In genomic region chr16:51722467-51722866, GRCh38 we compare ENCODE assay signal across 28 cellular contexts.
"Had no signal": no experiment of that assay in that cellular context is flagged by ENCODE, and none has a peak within 500 bp of the region (broad histone marks: within the 10 kb centered on the region; RNA-seq: fewer than 3 reads in every experiment).

No MANE protein-coding gene starts in this region.

- H3K9me3 ChIP-seq: esophagus squamous epithelium, lower lobe of right lung, prostate gland, thoracic aorta, upper lobe of left lung had no signal

- H3K36me3 ChIP-seq: esophagus squamous epithelium, heart right ventricle, lower lobe of right lung, prostate gland, right atrium auricular region, spleen, thoracic aorta, tibial nerve, upper lobe of left lung had no signal

- H3K4me3 Mint-ChIP-seq: effector memory CD8-positive, alpha-beta T cell; immature natural killer cell; memory B cell; naive thymus-derived CD8-positive, alpha-beta T cell; stimulated activated naive B cell treated with anti-CD40 and anti-IgM and Interleukin-4, amounts not matched to agents 10 μg/mL and 1 μg/mL and 100 μg/mL, for 72 hours; stimulated activated naive CD8-positive, alpha-beta T cell treated with anti-CD3 and anti-CD28 coated beads, Interleukin-15, Interleukin-2, amounts not matched to agents 100 ng/mL and 50 ng/mL, for 24 hours had no signal

- DNase-seq: cerebellar nuclear complex; cortex of kidney; effector memory CD8-positive, alpha-beta T cell; erythroblast; esophagus squamous epithelium; foreskin melanocyte; glutamatergic neuron; heart right ventricle; hypothalamus; immature natural killer cell; islet precursor cell; left ventricle myocardium superior; lower lobe of right lung; naive thymus-derived CD8-positive, alpha-beta T cell; spleen; stimulated activated CD4-positive, alpha-beta T cell treated with anti-CD3 and anti-CD28 coated beads, Interleukin-15, amount 100 ng/mL, for 24 hours; stimulated activated CD4-positive, alpha-beta T cell treated with anti-CD3 and anti-CD28 coated beads, Interleukin-2, amount 100 ng/mL, for 48 hours; stimulated activated naive B cell treated with anti-CD40 and anti-IgM and Interleukin-4, amounts not matched to agents 10 μg/mL and 1 μg/mL and 100 μg/mL, for 72 hours; upper lobe of left lung had no signal

- H3K4me1 ChIP-seq: esophagus squamous epithelium, heart right ventricle, lower lobe of right lung, prostate gland, right atrium auricular region, spleen, tibial nerve, upper lobe of left lung had no signal

- H3K4me1 Mint-ChIP-seq: immature natural killer cell; memory B cell; naive thymus-derived CD8-positive, alpha-beta T cell; stimulated activated naive B cell treated with anti-CD40 and anti-IgM and Interleukin-4, amounts not matched to agents 10 μg/mL and 1 μg/mL and 100 μg/mL, for 72 hours had no signal

- H3K27ac ChIP-seq: esophagus squamous epithelium, heart right ventricle, lower lobe of right lung, prostate gland, right atrium auricular region, skin epidermis, spleen, thoracic aorta, tibial nerve, upper lobe of left lung had no signal

- ATAC-seq: effector memory CD8-positive, alpha-beta T cell; heart right ventricle; left ventricle myocardium superior; lower lobe of right lung; naive thymus-derived CD8-positive, alpha-beta T cell; stimulated activated naive B cell treated with anti-CD40 and anti-IgM and Interleukin-4, amounts not matched to agents 10 μg/mL and 1 μg/mL and 100 μg/mL, for 72 hours had no signal

- H3K27me3 ChIP-seq: esophagus squamous epithelium, heart right ventricle, right atrium auricular region, spleen, tibial nerve, upper lobe of left lung had no signal

- H3K27ac Mint-ChIP-seq: effector memory CD8-positive, alpha-beta T cell; immature natural killer cell; memory B cell; naive thymus-derived CD8-positive, alpha-beta T cell; stimulated activated naive B cell treated with anti-CD40 and anti-IgM and Interleukin-4, amounts not matched to agents 10 μg/mL and 1 μg/mL and 100 μg/mL, for 72 hours; stimulated activated naive CD8-positive, alpha-beta T cell treated with anti-CD3 and anti-CD28 coated beads, Interleukin-15, Interleukin-2, amounts not matched to agents 100 ng/mL and 50 ng/mL, for 24 hours had no signal

- H3K36me3 Mint-ChIP-seq: immature natural killer cell; memory B cell; naive thymus-derived CD8-positive, alpha-beta T cell; stimulated activated naive B cell treated with anti-CD40 and anti-IgM and Interleukin-4, amounts not matched to agents 10 μg/mL and 1 μg/mL and 100 μg/mL, for 72 hours had no signal

- FAIRE-seq: endometrium, urothelium cell line had no signal

- H3K27me3 Mint-ChIP-seq: effector memory CD8-positive, alpha-beta T cell; memory B cell; stimulated activated naive CD8-positive, alpha-beta T cell treated with anti-CD3 and anti-CD28 coated beads, Interleukin-15, Interleukin-2, amounts not matched to agents 100 ng/mL and 50 ng/mL, for 24 hours had no signal

- H3K4me3 ChIP-seq: esophagus squamous epithelium, heart right ventricle, lower lobe of right lung, prostate gland, right atrium auricular region, skin epidermis, spleen, thoracic aorta, tibial nerve, upper lobe of left lung had no signal
